8 cellular contexts compared by ENCODE assay signal in the genomic region with DNA sequence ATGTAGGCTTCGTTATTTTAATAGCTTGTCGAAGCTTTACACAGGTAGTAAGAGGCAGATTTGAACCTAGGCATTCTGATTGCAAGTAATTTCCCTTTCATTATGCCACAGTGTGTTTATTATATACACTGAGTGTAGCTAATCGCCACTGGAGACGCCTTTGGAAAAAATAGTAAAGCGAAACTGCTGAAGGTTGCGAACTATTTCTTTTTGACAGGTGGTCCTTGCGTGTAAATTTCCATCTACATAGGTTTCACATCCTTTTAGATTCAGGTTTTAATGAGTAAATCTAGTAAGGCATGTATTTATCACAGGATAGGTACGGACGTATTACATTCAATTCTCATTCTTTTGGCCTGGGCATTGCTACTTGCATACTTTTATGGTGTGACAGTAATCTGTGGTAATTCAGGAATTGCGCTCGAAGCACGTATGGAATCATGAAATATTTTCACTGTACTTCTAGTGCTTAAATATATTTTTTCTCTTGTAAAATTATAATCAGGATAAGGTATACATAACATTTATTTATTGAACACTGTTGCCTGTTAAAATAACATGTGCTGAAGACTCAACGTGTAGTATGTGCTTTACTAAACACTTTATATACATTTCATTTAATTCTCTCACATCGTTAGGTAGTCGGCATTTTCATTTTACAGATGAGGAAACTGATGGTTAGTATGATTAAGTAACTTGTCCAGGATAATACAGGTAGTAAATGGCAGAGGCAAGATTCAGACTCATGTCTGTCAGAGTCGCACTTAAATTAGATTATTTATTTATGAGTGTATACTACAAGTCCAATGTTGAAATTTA. TPM values are rescaled to one million over a fixed set of nuclear protein-coding genes. Genes with fewer than 3 reads are reported as not detected.
DNase-seq lines count a peak whose midpoint lies in the region; ATAC-seq and TF ChIP-seq lines count a peak whose summit lies in the region.

No MANE protein-coding gene starts in this region.

- WGBS in hepatocyte (ENCODE audit: low lambda C conversion rate, missing lambda C conversion rate) = 39% methylated on average over 16 of the region's 16 CpGs

- H3K9me3 Mint-ChIP-seq in activated T-cell treated with anti-CD3 and anti-CD28 coated beads, Interleukin-2, amount 50 U/mL, for 72 hours = no peaks in the 10 kb centered on the region
- H3K9me3 Mint-ChIP-seq in activated CD8-positive, alpha-beta T cell treated with anti-CD3 and anti-CD28 coated beads for 36 hours = no peaks in the 10 kb centered on the region
- H3K9me3 Mint-ChIP-seq in stimulated activated naive CD8-positive, alpha-beta T cell treated with anti-CD3 and anti-CD28 coated beads, Interleukin-15, Interleukin-2, amounts not matched to agents 100 ng/mL and 50 ng/mL, for 24 hours = no peaks in the 10 kb centered on the region

- H3K27me3 Mint-ChIP-seq in activated T-cell treated with anti-CD3 and anti-CD28 coated beads, Interleukin-2, amount 50 U/mL, for 72 hours (ENCODE audit: low read depth) = no peaks in the 10 kb centered on the region
- no peaks in the 10 kb centered on the region for H3K27me3 Mint-ChIP-seq in activated CD8-positive, alpha-beta T cell treated with anti-CD3 and anti-CD28 coated beads for 36 hours
- no peaks in the 10 kb centered on the region for H3K27me3 Mint-ChIP-seq in stimulated activated naive CD8-positive, alpha-beta T cell treated with anti-CD3 and anti-CD28 coated beads, Interleukin-15, Interleukin-2, amounts not matched to agents 100 ng/mL and 50 ng/mL, for 24 hours

- H3K36me3 ChIP-seq in hepatocyte (replicated peaks; ENCODE audit: insufficient read depth, low read depth) = no peaks in the 10 kb centered on the region

- no peaks in the 10 kb centered on the region for H3K9me3 ChIP-seq in hepatocyte (ENCODE audit: low read depth)

- peak; percentile 14 to 20 for ATAC-seq in activated T-cell treated with anti-CD3 and anti-CD28 coated beads, Interleukin-2, amount 50 U/mL, for 72 hours (replicated peaks in 1 of 2)
- peak; percentile 28 for ATAC-seq in activated CD8-positive, alpha-beta T cell treated with anti-CD3 and anti-CD28 coated beads for 36 hours
- no peak for ATAC-seq in HG03135 (IDR thresholded peaks at IDR 0.05; ENCODE audit: unreplicated experiment)

- peaks cover 58% of the 10 kb centered on the region for H4K20me1 ChIP-seq in hepatocyte (ENCODE audit: insufficient read depth, poor library complexity, severe bottlenecking)

- H3K4me3 ChIP-seq in hepatocyte = peak overlapping the region; percentile 73

- POLR2A ChIA-PET in activated CD8-positive, alpha-beta T cell treated with anti-CD3 and anti-CD28 coated beads for 36 hours (lab: Charles Lee) = interaction anchor here (1.0 to 3.1 kb wide), 4 partner anchors 13 to 279 kb away, joined by 3 to 23 read pairs (median 7); partner anchors contain the start of genes ATPSCKMT and CCT5

- intact Hi-C loops in activated CD8-positive, alpha-beta T cell treated with anti-CD3 and anti-CD28 coated beads for 36 hours (cut with micrococcal nuclease) = loop anchor here (10.0 kb wide), 1 partner anchor 70 kb away; no protein-coding TSS in a partner anchor

- CTCF ChIA-PET in activated CD8-positive, alpha-beta T cell treated with anti-CD3 and anti-CD28 coated beads for 36 hours (lab: Charles Lee) = interaction anchor here (1.1 to 1.4 kb wide), 2 partner anchors 10 to 87 kb away, joined by 3 to 5 read pairs; no protein-coding TSS in a partner anchor

- H3K4me2 ChIP-seq in hepatocyte = peak overlapping the region; percentile 83

- H3K9me2 ChIP-seq in hepatocyte (replicated peaks; ENCODE audit: insufficient read depth) = no peaks in the 10 kb centered on the region

- peaks cover 6 to 8% of the 10 kb centered on the region in 2 donors for H3K36me3 Mint-ChIP-seq in activated T-cell treated with anti-CD3 and anti-CD28 coated beads, Interleukin-2, amount 50 U/mL, for 72 hours (ENCODE audit: insufficient read depth in 2 of 2)
- H3K36me3 Mint-ChIP-seq in activated CD8-positive, alpha-beta T cell treated with anti-CD3 and anti-CD28 coated beads for 36 hours (ENCODE audit: low read depth) = peaks cover 10% of the 10 kb centered on the region
- H3K36me3 Mint-ChIP-seq in stimulated activated naive CD8-positive, alpha-beta T cell treated with anti-CD3 and anti-CD28 coated beads, Interleukin-15, Interleukin-2, amounts not matched to agents 100 ng/mL and 50 ng/mL, for 24 hours (ENCODE audit: low read depth) = peaks cover 21% of the 10 kb centered on the region

- peak overlapping the region; percentile 96 for H3K27ac ChIP-seq in hepatocyte

- peak overlapping the region; percentile 97 for H3K27ac Mint-ChIP-seq in activated T-cell treated with anti-CD3 and anti-CD28 coated beads, Interleukin-2, amount 50 U/mL, for 72 hours
- H3K27ac Mint-ChIP-seq in activated CD8-positive, alpha-beta T cell treated with anti-CD3 and anti-CD28 coated beads for 36 hours = peak overlapping the region; percentile 96
- H3K27ac Mint-ChIP-seq in stimulated activated naive CD8-positive, alpha-beta T cell treated with anti-CD3 and anti-CD28 coated beads, Interleukin-15, Interleukin-2, amounts not matched to agents 100 ng/mL and 50 ng/mL, for 24 hours = peak overlapping the region; percentile 96

- H3K4me1 ChIP-seq in hepatocyte (ENCODE audit: insufficient read depth) = peaks cover 24% of the 10 kb centered on the region

- TF ChIP-seq CTCF in activated CD8-positive, alpha-beta T cell treated with anti-CD3 and anti-CD28 coated beads for 36 hours (IDR thresholded peaks at IDR 0.05) = no peak
- TF ChIP-seq CTCF in hepatocyte (IDR thresholded peaks at IDR 0.05; ENCODE audit: poor library complexity) = no peak

- DNase-seq in activated T-cell treated with anti-CD3 and anti-CD28 coated beads, Interleukin-2, amount 50 U/mL, for 72 hours = peak; percentile 20 to 25
- DNase-seq in activated T-cell treated with anti-CD3 and anti-CD28 coated beads for 4 hours (no peak), Kasumi-1 (lab: John Stamatoyannopoulos, UW) (peak; percentile 44 to 61), hepatocyte (ENCODE audit: low spot score) (no peak), activated gamma-delta T cell (lab: John Stamatoyannopoulos, UW) (no peak)
- DNase-seq in activated CD8-positive, alpha-beta T cell treated with anti-CD3 and anti-CD28 coated beads for 36 hours = peak; percentile 54

- H3K79me2 ChIP-seq in hepatocyte = peaks cover 68% of the 10 kb centered on the region

- H3K4me1 Mint-ChIP-seq in activated T-cell treated with anti-CD3 and anti-CD28 coated beads, Interleukin-2, amount 50 U/mL, for 72 hours (ENCODE audit: low read depth) = peaks cover 52% of the 10 kb centered on the region
- H3K4me1 Mint-ChIP-seq in activated CD8-positive, alpha-beta T cell treated with anti-CD3 and anti-CD28 coated beads for 36 hours (ENCODE audit: low read depth) = peaks cover 44% of the 10 kb centered on the region
- H3K4me1 Mint-ChIP-seq in stimulated activated naive CD8-positive, alpha-beta T cell treated with anti-CD3 and anti-CD28 coated beads, Interleukin-15, Interleukin-2, amounts not matched to agents 100 ng/mL and 50 ng/mL, for 24 hours (ENCODE audit: low read depth) = peaks cover 53% of the 10 kb centered on the region

- no peak overlapping the region for H2AFZ ChIP-seq in hepatocyte

- H3K4me3 Mint-ChIP-seq in activated T-cell treated with anti-CD3 and anti-CD28 coated beads, Interleukin-2, amount 50 U/mL, for 72 hours = peak overlapping the region; percentile 98 to 99
- H3K4me3 Mint-ChIP-seq in activated CD8-positive, alpha-beta T cell treated with anti-CD3 and anti-CD28 coated beads for 36 hours = peak overlapping the region; percentile 94
- H3K4me3 Mint-ChIP-seq in stimulated activated naive CD8-positive, alpha-beta T cell treated with anti-CD3 and anti-CD28 coated beads, Interleukin-15, Interleukin-2, amounts not matched to agents 100 ng/mL and 50 ng/mL, for 24 hours = peak overlapping the region; percentile 94

- H3K27me3 ChIP-seq in hepatocyte = no peaks in the 10 kb centered on the region

RNA-seq across cellular contexts. Expression of gene MARCHF6, which starts 1.8 kb away (rescaled TPM):
- 100 to 1,000 TPM; 138 to 151 TPM for total RNA-seq in activated T-cell treated with anti-CD3 and anti-CD28 coated beads, Interleukin-2, amount 50 U/mL, for 72 hours
- 10 to 100 TPM; 92.8 to 95.6 TPM for total RNA-seq in activated CD8-positive, alpha-beta T cell treated with anti-CD3 and anti-CD28 coated beads for 36 hours
- 91.1 and 105 TPM in 2 replicates for total RNA-seq in hepatocyte
- polyA plus RNA-seq in hepatocyte = 70.9 and 89.6 TPM in 2 replicates

RNA-seq across cellular contexts. Expression of gene CMBL, which starts 47.6 kb away (rescaled TPM):
- 1 to 10 TPM; 1.2 to 1.7 TPM for total RNA-seq in activated T-cell treated with anti-CD3 and anti-CD28 coated beads, Interleukin-2, amount 50 U/mL, for 72 hours
- 1 to 10 TPM; 1.2 to 1.4 TPM for total RNA-seq in activated CD8-positive, alpha-beta T cell treated with anti-CD3 and anti-CD28 coated beads for 36 hours
- 15.5 and 20.8 TPM in 2 replicates for total RNA-seq in hepatocyte
- 16.7 and 24.1 TPM in 2 replicates for polyA plus RNA-seq in hepatocyte

Comparison
In these comparisons a context has a peak if more than half of its experiments do, and no peak if none do; other contexts are left out.
1. DNase-seq: peak in activated T-cell treated with anti-CD3 and anti-CD28 coated beads, Interleukin-2, amount 50 U/mL, for 72 hours (2 of 2), Kasumi-1 (2 of 2) and activated CD8-positive, alpha-beta T cell treated with anti-CD3 and anti-CD28 coated beads for 36 hours (single experiment); none in activated T-cell treated with anti-CD3 and anti-CD28 coated beads for 4 hours (single experiment), hepatocyte (single experiment) and activated gamma-delta T cell (single experiment).
2. Peak in every context shown above with its lines, with median percentiles within 50 percentile points of each other: H3K27ac Mint-ChIP-seq and H3K4me3 Mint-ChIP-seq.